ENCODE assay signal across 1 cellular context in the genomic region with DNA sequence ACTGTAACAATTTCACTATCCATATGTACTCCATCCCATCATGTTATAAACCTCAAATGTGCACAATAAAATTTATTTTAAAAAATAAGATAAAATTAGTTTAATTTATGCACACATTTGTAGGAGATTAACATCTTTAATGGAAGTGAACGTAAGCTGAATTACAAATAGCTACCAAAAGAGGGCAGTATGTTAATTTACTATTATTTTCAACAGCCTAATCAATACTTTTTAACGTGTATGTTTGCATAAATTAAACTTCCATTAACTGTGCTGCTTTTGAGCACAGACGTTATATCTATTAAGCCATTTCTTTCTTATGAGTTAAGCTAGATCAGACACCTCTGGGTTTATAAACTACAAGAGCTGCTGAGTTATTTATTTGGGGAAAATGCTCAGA.
A peak's percentile ranks its signal among the peaks of the same experiment; 100 is the strongest.
TF ChIP-seq lines count a peak whose summit lies in the region.

No MANE protein-coding gene starts in this region.

TF ChIP-seq in GM12878, 131 proteins besides CTCF, POLR2A, EP300 and RAD21 (continued from another document):
- TF ChIP-seq, protein P1, sequence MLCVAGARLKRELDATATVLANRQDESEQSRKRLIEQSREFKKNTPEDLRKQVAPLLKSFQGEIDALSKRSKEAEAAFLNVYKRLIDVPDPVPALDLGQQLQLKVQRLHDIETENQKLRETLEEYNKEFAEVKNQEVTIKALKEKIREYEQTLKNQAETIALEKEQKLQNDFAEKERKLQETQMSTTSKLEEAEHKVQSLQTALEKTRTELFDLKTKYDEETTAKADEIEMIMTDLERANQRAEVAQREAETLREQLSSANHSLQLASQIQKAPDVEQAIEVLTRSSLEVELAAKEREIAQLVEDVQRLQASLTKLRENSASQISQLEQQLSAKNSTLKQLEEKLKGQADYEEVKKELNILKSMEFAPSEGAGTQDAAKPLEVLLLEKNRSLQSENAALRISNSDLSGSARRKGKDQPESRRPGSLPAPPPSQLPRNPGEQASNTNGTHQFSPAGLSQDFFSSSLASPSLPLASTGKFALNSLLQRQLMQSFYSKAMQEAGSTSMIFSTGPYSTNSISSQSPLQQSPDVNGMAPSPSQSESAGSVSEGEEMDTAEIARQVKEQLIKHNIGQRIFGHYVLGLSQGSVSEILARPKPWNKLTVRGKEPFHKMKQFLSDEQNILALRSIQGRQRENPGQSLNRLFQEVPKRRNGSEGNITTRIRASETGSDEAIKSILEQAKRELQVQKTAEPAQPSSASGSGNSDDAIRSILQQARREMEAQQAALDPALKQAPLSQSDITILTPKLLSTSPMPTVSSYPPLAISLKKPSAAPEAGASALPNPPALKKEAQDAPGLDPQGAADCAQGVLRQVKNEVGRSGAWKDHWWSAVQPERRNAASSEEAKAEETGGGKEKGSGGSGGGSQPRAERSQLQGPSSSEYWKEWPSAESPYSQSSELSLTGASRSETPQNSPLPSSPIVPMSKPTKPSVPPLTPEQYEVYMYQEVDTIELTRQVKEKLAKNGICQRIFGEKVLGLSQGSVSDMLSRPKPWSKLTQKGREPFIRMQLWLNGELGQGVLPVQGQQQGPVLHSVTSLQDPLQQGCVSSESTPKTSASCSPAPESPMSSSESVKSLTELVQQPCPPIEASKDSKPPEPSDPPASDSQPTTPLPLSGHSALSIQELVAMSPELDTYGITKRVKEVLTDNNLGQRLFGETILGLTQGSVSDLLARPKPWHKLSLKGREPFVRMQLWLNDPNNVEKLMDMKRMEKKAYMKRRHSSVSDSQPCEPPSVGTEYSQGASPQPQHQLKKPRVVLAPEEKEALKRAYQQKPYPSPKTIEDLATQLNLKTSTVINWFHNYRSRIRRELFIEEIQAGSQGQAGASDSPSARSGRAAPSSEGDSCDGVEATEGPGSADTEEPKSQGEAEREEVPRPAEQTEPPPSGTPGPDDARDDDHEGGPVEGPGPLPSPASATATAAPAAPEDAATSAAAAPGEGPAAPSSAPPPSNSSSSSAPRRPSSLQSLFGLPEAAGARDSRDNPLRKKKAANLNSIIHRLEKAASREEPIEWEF (IDR thresholded peaks at IDR 0.05; ENCODE audit: insufficient replicate concordance, low read depth, low read length), result peak; percentile 67
- TF ChIP-seq SMC3 (IDR thresholded peaks at IDR 0.05; ENCODE audit: borderline replicate concordance, low read length), result peak; percentile 33; the same call in 1 of the 2 replicates
